2 cellular contexts compared by ENCODE assay signal in the genomic region with DNA sequence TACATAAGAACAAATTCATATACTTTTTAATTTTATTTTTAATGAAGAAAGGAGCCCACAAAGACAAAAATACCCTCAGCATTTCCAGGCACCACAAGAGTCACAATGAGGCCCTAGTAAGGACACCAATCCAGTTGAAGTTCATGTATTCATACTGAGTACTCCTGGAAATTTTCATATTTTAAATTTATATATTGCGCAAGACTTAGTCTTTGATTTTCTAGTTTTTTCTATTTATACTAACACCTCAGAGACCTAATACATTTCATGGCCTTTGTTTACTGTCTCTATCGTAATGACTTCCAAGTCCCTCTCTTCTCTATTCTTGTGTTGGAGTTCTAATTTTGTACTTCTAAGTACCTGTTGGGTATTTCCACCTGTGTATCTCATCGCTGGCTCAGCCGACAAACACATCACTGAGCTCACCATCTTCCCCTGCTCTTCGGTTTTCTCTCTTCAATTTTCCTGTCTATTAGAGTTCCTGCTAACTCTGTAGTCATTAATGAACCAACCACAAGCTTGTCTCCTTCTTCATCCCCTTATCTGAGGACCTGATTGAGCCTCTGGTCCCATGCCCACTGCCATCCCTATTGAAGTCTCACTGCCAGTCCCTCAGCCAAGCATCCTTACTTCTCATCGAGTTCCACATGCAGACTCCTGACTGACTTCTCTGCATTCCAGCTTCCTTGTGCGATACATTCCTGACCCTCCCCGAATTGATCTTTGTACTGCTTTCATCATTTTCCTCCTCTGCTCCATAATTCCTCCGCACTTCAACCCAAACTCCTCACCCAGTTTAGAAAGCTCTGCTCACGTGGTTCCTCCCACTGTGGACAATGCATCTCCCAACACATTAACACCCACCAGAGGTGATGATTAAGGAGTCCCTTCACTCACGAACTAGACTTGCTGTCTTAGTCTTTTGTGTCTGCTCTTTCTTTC.
TF ChIP-seq lines count a peak whose summit lies in the region.

No MANE protein-coding gene starts in this region.

TF ChIP-seq in Ishikawa, 13 proteins besides CTCF, POLR2A, EP300 and RAD21:
- no peak for TF ChIP-seq ZBTB7A (IDR thresholded peaks at IDR 0.05; ENCODE audit: low read depth)
- TF ChIP-seq NFIC (IDR thresholded peaks at IDR 0.05): no peak
- TF ChIP-seq CEBPB (IDR thresholded peaks at IDR 0.05): peak; percentile 67

TF ChIP-seq in endothelial cell of umbilical vein, 7 proteins besides CTCF, POLR2A, EP300 and RAD21:
- no peak for TF ChIP-seq GATA2 (IDR thresholded peaks at IDR 0.05; ENCODE audit: insufficient read depth, insufficient read length, low read depth, low read length)
TF ChIP-seq in endothelial cell of umbilical vein: peak in this region for 0.
